Comparison of ENCODE assay signal across 1 cellular context in the genomic region with DNA sequence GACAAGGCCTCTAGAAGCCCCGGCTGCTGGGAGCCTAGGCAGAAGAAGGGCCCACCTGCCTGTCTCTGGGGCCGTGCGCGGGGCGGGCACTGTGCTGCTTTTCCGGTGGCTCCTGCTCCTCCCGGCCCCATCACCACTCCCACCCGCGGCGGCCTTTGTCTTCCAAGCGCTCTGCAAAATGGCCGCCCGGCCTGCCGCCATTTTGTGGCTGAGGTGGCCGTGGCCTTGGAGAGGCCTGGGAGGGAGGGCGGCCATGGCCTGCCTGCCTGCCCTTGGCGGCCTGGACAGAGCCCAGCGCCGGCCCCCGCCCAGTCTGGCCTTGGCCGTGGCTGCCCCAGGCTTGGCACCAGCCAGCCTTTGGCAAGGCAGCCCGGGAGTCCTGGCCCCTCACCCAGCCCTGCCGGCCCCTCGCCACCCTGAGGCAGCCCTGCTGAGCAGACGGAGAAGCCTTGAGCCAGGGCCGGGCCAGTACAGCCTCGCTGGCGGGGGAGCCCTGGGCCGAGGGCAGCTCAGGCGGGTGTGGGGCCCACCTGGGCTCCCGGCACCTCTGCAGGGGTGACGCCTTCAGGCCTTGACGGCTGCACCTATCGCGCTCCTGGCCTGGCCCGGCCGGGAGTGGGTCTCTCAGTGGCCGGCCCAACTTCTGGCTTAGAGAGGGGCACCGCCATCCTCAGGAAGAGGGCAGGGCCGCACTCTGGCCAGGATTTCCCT.
TF ChIP-seq lines count a peak whose summit lies in the region.

No MANE protein-coding gene starts in this region.

TF ChIP-seq in HCT116, 20 proteins besides CTCF, POLR2A, EP300 and RAD21 (continued from another document):
- TF ChIP-seq, protein P1, sequence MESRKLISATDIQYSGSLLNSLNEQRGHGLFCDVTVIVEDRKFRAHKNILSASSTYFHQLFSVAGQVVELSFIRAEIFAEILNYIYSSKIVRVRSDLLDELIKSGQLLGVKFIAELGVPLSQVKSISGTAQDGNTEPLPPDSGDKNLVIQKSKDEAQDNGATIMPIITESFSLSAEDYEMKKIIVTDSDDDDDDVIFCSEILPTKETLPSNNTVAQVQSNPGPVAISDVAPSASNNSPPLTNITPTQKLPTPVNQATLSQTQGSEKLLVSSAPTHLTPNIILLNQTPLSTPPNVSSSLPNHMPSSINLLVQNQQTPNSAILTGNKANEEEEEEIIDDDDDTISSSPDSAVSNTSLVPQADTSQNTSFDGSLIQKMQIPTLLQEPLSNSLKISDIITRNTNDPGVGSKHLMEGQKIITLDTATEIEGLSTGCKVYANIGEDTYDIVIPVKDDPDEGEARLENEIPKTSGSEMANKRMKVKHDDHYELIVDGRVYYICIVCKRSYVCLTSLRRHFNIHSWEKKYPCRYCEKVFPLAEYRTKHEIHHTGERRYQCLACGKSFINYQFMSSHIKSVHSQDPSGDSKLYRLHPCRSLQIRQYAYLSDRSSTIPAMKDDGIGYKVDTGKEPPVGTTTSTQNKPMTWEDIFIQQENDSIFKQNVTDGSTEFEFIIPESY (IDR thresholded peaks at IDR 0.05; ENCODE audit: extremely low read depth, insufficient replicate concordance, low read length), result no peak
- no peak for TF ChIP-seq TCF7L2 (IDR thresholded peaks at IDR 0.05; ENCODE audit: borderline replicate concordance, extremely low read depth, insufficient read depth, insufficient read length)
- TF ChIP-seq EGR1 (IDR thresholded peaks at IDR 0.05; ENCODE audit: low read depth), result no peak
